ENCODE assay signal across 15 cellular contexts in the genomic region with DNA sequence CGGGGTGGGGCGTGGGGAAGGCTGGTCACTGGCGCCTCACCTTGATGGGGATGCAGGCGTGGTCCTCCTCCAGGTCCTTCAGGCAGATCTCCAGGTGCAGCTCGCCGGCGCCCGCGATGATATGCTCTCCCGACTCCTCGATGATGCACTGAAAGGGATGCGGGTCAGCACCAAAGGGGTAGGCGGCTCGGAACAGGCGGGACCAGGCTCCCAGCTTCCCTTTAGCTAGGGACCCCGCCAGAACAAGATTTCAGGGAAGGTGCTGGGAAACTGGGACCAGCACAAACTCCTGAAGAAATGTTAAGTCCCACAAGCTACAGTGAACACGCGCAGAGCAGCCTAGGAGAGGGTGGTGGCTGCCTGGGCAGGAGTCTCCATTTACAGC. TPM values are rescaled to one million over a fixed set of nuclear protein-coding genes. Genes with fewer than 3 reads are reported as not detected.
DNase-seq lines count a peak whose midpoint lies in the region; ATAC-seq, FAIRE-seq and TF ChIP-seq lines count a peak whose summit lies in the region.
"Had no signal": no experiment of that assay in that cellular context is flagged by ENCODE, and none has a peak within 500 bp of the region (broad histone marks: within the 10 kb centered on the region; RNA-seq: fewer than 3 reads in every experiment).

No MANE protein-coding gene starts in this region.

- no peak for ATAC-seq in GM12878
- no peak for ATAC-seq in GM21423 (IDR thresholded peaks at IDR 0.05; ENCODE audit: unreplicated experiment)
- ATAC-seq: mucosa of descending colon had no signal

- H3K36me3 Mint-ChIP-seq in IgD-negative memory B cell: peaks cover 14% of the 10 kb centered on the region

- H3K27ac Mint-ChIP-seq in IgD-negative memory B cell: peak overlapping the region; percentile 85 to 95 (median 90)

- no peak overlapping the region for H3K27ac ChIP-seq in GM12878 (ENCODE audit: control insufficient read depth, insufficient read depth)
- H3K27ac ChIP-seq in ovary: no peak overlapping the region
- H3K27ac ChIP-seq in prostate gland: no peak overlapping the region
- H3K27ac ChIP-seq: thyroid gland had no signal

- H2AFZ ChIP-seq in GM12878 (ENCODE audit: control insufficient read depth, low read depth, low read length): no peak overlapping the region

- no peak overlapping the region for H3K9ac ChIP-seq in GM12878 (ENCODE audit: control insufficient read depth, insufficient read depth, low read length)

- no peak for TF ChIP-seq POLR2A in GM12878 (IDR thresholded peaks at IDR 0.05; ENCODE audit: low read depth, low read length)
- no peak for TF ChIP-seq POLR2A in ovary (IDR thresholded peaks at IDR 0.05)
- TF ChIP-seq POLR2A in prostate gland (IDR thresholded peaks at IDR 0.05): no peak
- TF ChIP-seq POLR2A in GM12891 (IDR thresholded peaks at IDR 0.05; ENCODE audit: low read depth, low read length): no peak; the same call in 1 of the 2 replicates

- RAD21 ChIA-PET in GM12878 (lab: Charles Lee; ENCODE audit: unreplicated experiment): no interaction called here

- POLR2A ChIA-PET in GM12878 (lab: Charles Lee): no interaction called here

- peak overlapping the region; percentile 48; the same call in 1 of the 2 replicates for H3K4me2 ChIP-seq in GM12878 (ENCODE audit: control insufficient read depth, insufficient read depth)

- SMC1A ChIA-PET in GM12878 (lab: Charles Lee; ENCODE audit: uncharacterized antibody, unreplicated experiment): no interaction called here

- peaks cover 51% of the 10 kb centered on the region for H4K20me1 ChIP-seq in GM12878 (ENCODE audit: control insufficient read depth, insufficient read depth)

- TF ChIP-seq EP300 in GM12878 (IDR thresholded peaks at IDR 0.05; ENCODE audit: borderline replicate concordance in 1 of 2, control insufficient read depth in 1 of 2, low read depth in 2 of 2, low read length in 2 of 2) (no peak), ovary (IDR thresholded peaks at IDR 0.05) (no peak)

- BruUV-seq in GM12878 (replicated peaks; lab: Mats Ljungman, UMichigan): no TSS peak

- peak overlapping the region in 2 of 4 donors; percentile 25 to 98 for H3K4me3 Mint-ChIP-seq in IgD-negative memory B cell

- DNase-seq in Daoy (ENCODE audit: low read depth): peak; percentile 14
- no peak for DNase-seq in GM12878 (ENCODE audit: low read depth, low spot score)
- peak; percentile 20 to 48 (median 38) for DNase-seq in ovary
- DNase-seq in prostate gland (ENCODE audit: low spot score): no peak
- DNase-seq in GM12891 (ENCODE audit: insufficient read length, low spot score): no peak
- DNase-seq: head of caudate nucleus, KBM-7, NCI-H1436 treated with DMSO at 0.1 percent for 48 hours, NCI-H2227 treated with DMSO at 0.1 percent for 48 hours, thyroid gland had no signal

- TF ChIP-seq CTCF in GM12878 (IDR thresholded peaks at IDR 0.05 in 2 of 3, conservative IDR thresholded peaks at IDR 0.05 in 1 of 3; ENCODE audit: control insufficient read depth in 2 of 3, extremely low read depth in 1 of 3, insufficient read depth in 1 of 3, low read depth in 3 of 3, low read length in 3 of 3): no peak
- no peak for TF ChIP-seq CTCF in ovary (IDR thresholded peaks at IDR 0.05)
- no peak for TF ChIP-seq CTCF in prostate gland (IDR thresholded peaks at IDR 0.05)

- no peak for TF ChIP-seq RAD21 in GM12878 (IDR thresholded peaks at IDR 0.05; ENCODE audit: insufficient read depth, low read depth, low read length)

- H3K9me3 ChIP-seq in GM12878 (replicated peaks; ENCODE audit: control insufficient read depth, insufficient read depth, low read length) (no peaks in the 10 kb centered on the region), ovary (no peaks in the 10 kb centered on the region), prostate gland (no peaks in the 10 kb centered on the region)
- H3K9me3 ChIP-seq: mucosa of descending colon, thyroid gland had no signal

- no peaks in the 10 kb centered on the region for H3K27me3 ChIP-seq in GM12878 (replicated peaks in 1 of 2; ENCODE audit: control insufficient read depth in 2 of 2, insufficient read depth in 2 of 2, low read length in 1 of 2)
- H3K27me3 ChIP-seq in ovary: no peaks in the 10 kb centered on the region
- H3K27me3 ChIP-seq in prostate gland (replicated peaks; ENCODE audit: insufficient read depth): no peaks in the 10 kb centered on the region
- H3K27me3 ChIP-seq: thyroid gland had no signal

- H3K36me3 ChIP-seq in GM12878 (ENCODE audit: control insufficient read depth in 2 of 2, insufficient read depth in 2 of 2, low read length in 1 of 2) (peaks cover 53 to 80% of the 10 kb centered on the region in 2 experiments), ovary (no peaks in the 10 kb centered on the region), prostate gland (peaks cover 70 to 79% of the 10 kb centered on the region in 2 donors)

- no peaks in the 10 kb centered on the region for H3K27me3 Mint-ChIP-seq in IgD-negative memory B cell

- H3K4me3 ChIP-seq in GM12878: no peak overlapping the region
- H3K4me3 ChIP-seq in ovary: no peak overlapping the region
- H3K4me3 ChIP-seq in prostate gland: no peak overlapping the region
- H3K4me3 ChIP-seq: mucosa of descending colon, thyroid gland had no signal

- peaks cover 67% of the 10 kb centered on the region for H3K79me2 ChIP-seq in GM12878 (ENCODE audit: control insufficient read depth, insufficient read depth, low read length)

- WGBS in GM12878 (ENCODE audit: insufficient coverage, insufficient replicate concordance, low lambda C conversion rate, missing lambda C conversion rate): 100% methylated on average over 17 of the region's 18 CpGs
- WGBS in ovary, 3 donors: 89 to 93% (median 90%) methylated on average over 18 of the region's 18 CpGs
- 91% methylated on average over 18 of the region's 18 CpGs for WGBS in prostate gland

- in situ Hi-C loops in GM12878 (cut with MboI): no loop called here

- intact Hi-C loops in GM12878 (cut with micrococcal nuclease; ENCODE audit: unreplicated experiment) (no loop called here), ovary (cut with DNase I) (no loop called here), prostate gland (cut with DNase I) (no loop called here)

- no peaks in the 10 kb centered on the region for H3K9me3 Mint-ChIP-seq in IgD-negative memory B cell

- FAIRE-seq in GM12878 (lab: Jason Lieb, UNC) (no peak), GM12891 (lab: Jason Lieb, UNC) (no peak)

- peaks cover 8 to 14% (median 9%) of the 10 kb centered on the region in 3 donors for H3K4me1 Mint-ChIP-seq in IgD-negative memory B cell

- CTCF ChIA-PET in GM12878 (lab: Yijun Ruan, JAX): interaction anchor here (1.1 kb wide), 1 partner anchor 9 kb away, joined by 3 read pairs; no protein-coding TSS in a partner anchor

- peaks cover 7% of the 10 kb centered on the region for H3K4me1 ChIP-seq in GM12878 (ENCODE audit: control insufficient read depth, insufficient read depth, low read length)
- H3K4me1 ChIP-seq in ovary (ENCODE audit: insufficient read depth): peaks cover 3% of the 10 kb centered on the region
- peaks cover 6% of the 10 kb centered on the region for H3K4me1 ChIP-seq in prostate gland (replicated peaks)

RNA-seq across cellular contexts. Expression of a gene that starts 6.0 kb away (rescaled TPM):
- total RNA-seq in Daoy (2014; rRNA removed; shearing (Covaris generic)): 1,288 and 1,386 TPM in 2 replicates
- polyA plus RNA-seq in IgD-negative memory B cell: 1,056 TPM
- 428 and 477 TPM in 2 replicates for total RNA-seq in GM12878 (2013; cell fraction: nucleolus; rRNA removed)
- 2,013 and 2,296 TPM in 2 replicates for total RNA-seq in GM12878 (2014; rRNA removed)
- total RNA-seq in GM12878 (2014; rRNA removed; fragmentation: Illumina TruSeq; extraction: Trizol): 1,954 and 2,053 TPM in 2 replicates
- 3,487 and 3,491 TPM in 2 replicates for total RNA-seq in GM12878 (2021)
- 2,021 TPM for polyA plus RNA-seq in GM12878 (2011; ENCODE audit: low read depth)
- 1,026 and 1,259 TPM in 2 replicates for polyA plus RNA-seq in GM12878 (2011; rRNA removed)
- polyA plus RNA-seq in GM12878 (2011; cell fraction: cytosol; rRNA removed): 1,261 and 1,791 TPM in 2 replicates
- polyA plus RNA-seq in GM12878 (2011; cell fraction: nucleus; rRNA removed): 851 and 1,120 TPM in 2 replicates
- 2,531 and 6,101 TPM in 2 replicates for polyA plus RNA-seq in GM12878 (2012)
- 1,630 and 2,440 TPM in 2 replicates for polyA plus RNA-seq in GM12878 (2014; fragmentation: Illumina TruSeq; extraction: Trizol)
- polyA plus RNA-seq in GM12878 (2014; fragmentation: Nextera tagmentation; extraction: Ambion mirVana): 100 to 1,000 TPM; 513 to 937 TPM
- 1,584 and 1,859 TPM in 2 replicates for polyA plus RNA-seq in GM12878 (2014; rRNA removed)
- polyA plus RNA-seq in GM12878 (2016; fragmentation: Nextera tagmentation; extraction: Ambion mirVana): 100 to 1,000 TPM; 280 to 285 TPM
- polyA minus RNA-seq in GM12878 (2011; rRNA and poly(A)+ RNA removed): 1,004 and 2,355 TPM in 2 replicates
- 1,141 and 1,143 TPM in 2 replicates for polyA minus RNA-seq in GM12878 (2011; cell fraction: cytosol; rRNA and poly(A)+ RNA removed)
- 341 and 536 TPM in 2 replicates for polyA minus RNA-seq in GM12878 (2011; cell fraction: nucleus; rRNA and poly(A)+ RNA removed)
- 1,000 to 10,000 TPM; 1,491 to 4,634 (median 4,119) TPM for total RNA-seq in ovary
- 1,000 to 10,000 TPM; 2,682 to 3,932 TPM for polyA plus RNA-seq in ovary
- 1,000 to 10,000 TPM; 1,974 to 1,998 TPM for total RNA-seq in prostate gland
- 2,933 TPM for polyA plus RNA-seq in GM12891 (2012; ENCODE audit: low read depth, missing spikeins)

RNA-seq across cellular contexts. Expression of a gene that starts 8.4 kb away (rescaled TPM):
- total RNA-seq in Daoy (2014; rRNA removed; shearing (Covaris generic)): 133 and 135 TPM in 2 replicates
- polyA plus RNA-seq in IgD-negative memory B cell (34.7 TPM), GM12878 (2011; rRNA removed) (8.3 and 22.5 TPM in 2 replicates), GM12878 (2014; fragmentation: Illumina TruSeq; extraction: Trizol) (3.8 and 17.8 TPM in 2 replicates), GM12878 (2014; fragmentation: Nextera tagmentation; extraction: Ambion mirVana) (under 1 TPM; 0.13 to 0.53 TPM), GM12878 (2014; rRNA removed) (45.5 and 50.6 TPM in 2 replicates), GM12878 (2016; fragmentation: Nextera tagmentation; extraction: Ambion mirVana) (10 to 100 TPM; 27.2 to 35.2 TPM), ovary (10 to 100 TPM in 1 of 2 donors, 1 to 10 TPM in 1; 8.3 to 66.5 TPM)
- total RNA-seq in GM12878 (2013; cell fraction: nucleolus; rRNA removed): 40.0 and 41.8 TPM in 2 replicates
- total RNA-seq in GM12878 (2014; rRNA removed) (35.5 and 39.3 TPM in 2 replicates), GM12878 (2014; rRNA removed; fragmentation: Illumina TruSeq; extraction: Trizol) (12.7 and 16.5 TPM in 2 replicates), GM12878 (2021) (42.1 and 46.4 TPM in 2 replicates), ovary (100 to 1,000 TPM in 1 of 7 donors, 10 to 100 TPM in 6; 46.3 to 101 (median 57.0) TPM), prostate gland (100 to 1,000 TPM in 1 of 2 donors, 10 to 100 TPM in 1; 87.1 to 107 TPM)
- 14.4 TPM for polyA plus RNA-seq in GM12878 (2011; ENCODE audit: low read depth)
- polyA plus RNA-seq in GM12878 (2011; cell fraction: cytosol; rRNA removed): 34.2 and 37.4 TPM in 2 replicates
- 39.1 and 56.5 TPM in 2 replicates for polyA plus RNA-seq in GM12878 (2011; cell fraction: nucleus; rRNA removed)
- polyA plus RNA-seq in GM12878 (2012): 42.0 and 57.7 TPM in 2 replicates
- 19.1 and 19.3 TPM in 2 replicates for polyA minus RNA-seq in GM12878 (2011; rRNA and poly(A)+ RNA removed)
- 11.6 and 16.3 TPM in 2 replicates for polyA minus RNA-seq in GM12878 (2011; cell fraction: cytosol; rRNA and poly(A)+ RNA removed)
- polyA minus RNA-seq in GM12878 (2011; cell fraction: nucleus; rRNA and poly(A)+ RNA removed): 11.6 and 17.9 TPM in 2 replicates
- polyA plus RNA-seq in GM12891 (2012; ENCODE audit: low read depth, missing spikeins): 41.6 TPM

RNA-seq across cellular contexts. Expression of a gene that starts 28.3 kb away (rescaled TPM):
- total RNA-seq in Daoy (2014; rRNA removed; shearing (Covaris generic)): 25.7 and 31.5 TPM in 2 replicates
- 8.9 TPM for polyA plus RNA-seq in IgD-negative memory B cell
- total RNA-seq in GM12878 (2013; cell fraction: nucleolus; rRNA removed): 20.6 and 22.2 TPM in 2 replicates
- total RNA-seq in GM12878 (2014; rRNA removed): 17.8 and 22.0 TPM in 2 replicates
- total RNA-seq in GM12878 (2014; rRNA removed; fragmentation: Illumina TruSeq; extraction: Trizol): 5.7 and 10.6 TPM in 2 replicates
- total RNA-seq in GM12878 (2021): 23.2 and 25.1 TPM in 2 replicates
- polyA plus RNA-seq in GM12878 (2011; ENCODE audit: low read depth): 12.1 TPM
- polyA plus RNA-seq in GM12878 (2011; rRNA removed): 2.7 and 7.7 TPM in 2 replicates
- polyA plus RNA-seq in GM12878 (2011; cell fraction: cytosol; rRNA removed): 11.0 and 13.0 TPM in 2 replicates
- polyA plus RNA-seq in GM12878 (2011; cell fraction: nucleus; rRNA removed): 16.1 and 32.0 TPM in 2 replicates
- 15.2 and 24.4 TPM in 2 replicates for polyA plus RNA-seq in GM12878 (2012)
- polyA plus RNA-seq in GM12878 (2014; fragmentation: Illumina TruSeq; extraction: Trizol): 5.4 and 9.6 TPM in 2 replicates
- polyA plus RNA-seq in GM12878 (2014; fragmentation: Nextera tagmentation; extraction: Ambion mirVana): under 1 TPM; 0.13 to 0.40 TPM
- 17.9 and 23.1 TPM in 2 replicates for polyA plus RNA-seq in GM12878 (2014; rRNA removed)
- 10 to 100 TPM; 12.0 to 13.5 TPM for polyA plus RNA-seq in GM12878 (2016; fragmentation: Nextera tagmentation; extraction: Ambion mirVana)
- 4.2 and 14.1 TPM in 2 replicates for polyA minus RNA-seq in GM12878 (2011; rRNA and poly(A)+ RNA removed)
- 4.5 and 4.8 TPM in 2 replicates for polyA minus RNA-seq in GM12878 (2011; cell fraction: cytosol; rRNA and poly(A)+ RNA removed)
- 14.3 and 19.8 TPM in 2 replicates for polyA minus RNA-seq in GM12878 (2011; cell fraction: nucleus; rRNA and poly(A)+ RNA removed)
- total RNA-seq in ovary: 10 to 100 TPM; 11.6 to 29.7 (median 23.6) TPM
- polyA plus RNA-seq in ovary: 10 to 100 TPM in 1 of 2 donors, 1 to 10 TPM in 1; 5.2 to 18.9 TPM
- 10 to 100 TPM; 25.3 to 70.0 TPM for total RNA-seq in prostate gland
- polyA plus RNA-seq in GM12891 (2012; ENCODE audit: low read depth, missing spikeins): 14.1 TPM

RNA-seq across cellular contexts. Expression of a gene that starts 46.4 kb away (rescaled TPM):
- not detected in 2 replicates for total RNA-seq in Daoy (2014; rRNA removed; shearing (Covaris generic))
- polyA plus RNA-seq in IgD-negative memory B cell (not detected), GM12878 (2011; rRNA removed) (0.15 TPM in 1 of 2 replicates, not detected in the other), GM12878 (2014; fragmentation: Illumina TruSeq; extraction: Trizol) (not detected in 2 replicates), GM12878 (2014; fragmentation: Nextera tagmentation; extraction: Ambion mirVana) (not detected), GM12878 (2014; rRNA removed) (not detected in 2 replicates), GM12878 (2016; fragmentation: Nextera tagmentation; extraction: Ambion mirVana) (under 1 TPM in 1 of 2 experiments, not detected in 1; 0.14 TPM), ovary (under 1 TPM in 1 of 2 donors, not detected in 1; 0.93 TPM)
- total RNA-seq in GM12878 (2013; cell fraction: nucleolus; rRNA removed): not detected in 2 replicates
- total RNA-seq in GM12878 (2014; rRNA removed) (not detected in 2 replicates), GM12878 (2014; rRNA removed; fragmentation: Illumina TruSeq; extraction: Trizol) (not detected in 2 replicates), GM12878 (2021) (not detected in 2 replicates), ovary (under 1 TPM in 3 of 7 donors, not detected in 4; 0.26 to 0.40 (median 0.40) TPM), prostate gland (1 to 10 TPM in 1 of 2 donors, under 1 TPM in 1; 0.64 to 1.8 TPM)
- not detected for polyA plus RNA-seq in GM12878 (2011; ENCODE audit: low read depth)
- polyA plus RNA-seq in GM12878 (2011; cell fraction: cytosol; rRNA removed): 0.12 TPM in 1 of 2 replicates, not detected in the other
- 0.16 TPM in 1 of 2 replicates, not detected in the other for polyA plus RNA-seq in GM12878 (2011; cell fraction: nucleus; rRNA removed)
- 0.13 and 0.14 TPM in 2 replicates for polyA plus RNA-seq in GM12878 (2012)
- polyA minus RNA-seq in GM12878 (2011; rRNA and poly(A)+ RNA removed): not detected in 2 replicates
- not detected in 2 replicates for polyA minus RNA-seq in GM12878 (2011; cell fraction: cytosol; rRNA and poly(A)+ RNA removed)
- polyA minus RNA-seq in GM12878 (2011; cell fraction: nucleus; rRNA and poly(A)+ RNA removed): not detected in 2 replicates
- polyA plus RNA-seq in GM12891 (2012; ENCODE audit: low read depth, missing spikeins): not detected
- total RNA-seq: activated CD8-positive, alpha-beta memory T cell treated with anti-CD3 and anti-CD28 coated beads for 36 hours; H4; thyroid gland had no signal

Comparison
In these comparisons a context has a peak if more than half of its experiments do, and no peak if none do; other contexts are left out.
1. DNase-seq: peak in Daoy (single experiment) and ovary (5 of 5); none in GM12878 (single experiment), prostate gland (single experiment) and GM12891 (single experiment).